8 cellular contexts compared by ENCODE assay signal in genomic region chr3:107240183-107241091, GRCh38.
DNase-seq lines count a peak whose midpoint lies in the region; ATAC-seq, FAIRE-seq and TF ChIP-seq lines count a peak whose summit lies in the region.

No MANE protein-coding gene starts in this region.

- no peaks in the 10 kb centered on the region for H3K9me3 Mint-ChIP-seq in activated B cell treated with CpG ODN at 0.5 μM for 24 hours

- H3K27me3 Mint-ChIP-seq in activated B cell treated with CpG ODN at 0.5 μM for 24 hours, result no peaks in the 10 kb centered on the region

- H3K36me3 ChIP-seq in kidney (ENCODE audit: control insufficient read depth in 1 of 2, insufficient read depth in 2 of 2, low read length in 2 of 2), result no peaks in the 10 kb centered on the region

- ATAC-seq in HG02884 (IDR thresholded peaks at IDR 0.05; ENCODE audit: unreplicated experiment) (peak; percentile 92), activated B cell treated with CpG ODN at 0.5 μM for 24 hours (ENCODE audit: low read depth) (peak; percentile 92)

- H3K27ac Mint-ChIP-seq in activated B cell treated with CpG ODN at 0.5 μM for 24 hours, result no peak overlapping the region

- TF ChIP-seq CTCF in activated B cell treated with CpG ODN at 0.5 μM for 24 hours (IDR thresholded peaks at IDR 0.05) (no peak), kidney (IDR thresholded peaks at IDR 0.05; ENCODE audit: borderline replicate concordance, extremely low read depth, insufficient read depth) (no peak)

- H3K4me3 Mint-ChIP-seq in activated B cell treated with CpG ODN at 0.5 μM for 24 hours, result peak overlapping the region; percentile 91

- no peaks in the 10 kb centered on the region for H3K9me3 ChIP-seq in kidney (ENCODE audit: control insufficient read depth in 1 of 2, low read length in 2 of 2)

- peak overlapping the region; percentile 85 to 96 for H3K9ac ChIP-seq in kidney (ENCODE audit: low read length in 2 of 2)

- peaks cover 15% of the 10 kb centered on the region for H3K4me1 Mint-ChIP-seq in activated B cell treated with CpG ODN at 0.5 μM for 24 hours

- peak overlapping the region; percentile 98 for H3K4me3 ChIP-seq in kidney (ENCODE audit: low read length in 2 of 2)

- DNase-seq in NCI-H2081 (lab: John Stamatoyannopoulos, UW) (peak; percentile 56 to 72), NCI-H2081 treated with DMSO at 0.1 percent for 48 hours (lab: John Stamatoyannopoulos, UW) (no peak), NCI-H2107 treated with DMSO at 0.1 percent for 48 hours (lab: John Stamatoyannopoulos, UW; ENCODE audit: unreplicated experiment) (peak; percentile 21), activated B cell treated with CpG ODN at 0.5 μM for 24 hours (peak; percentile 72), caudate nucleus (lab: John Stamatoyannopoulos, UW) (peak in 58 of 61 donors; percentile 14 to 88 (median 76)), kidney (peak; percentile 91)
- peak; percentile 38 to 66 for DNase-seq in stimulated activated CD4-positive, alpha-beta T cell treated with anti-CD3 and anti-CD28 coated beads, Interleukin-15, amount 100 ng/mL, for 1 hour (ENCODE audit: low read depth in 1 of 2, low spot score in 1 of 2)

- CTCF ChIA-PET in activated B cell treated with CpG ODN at 0.5 μM for 24 hours (lab: Charles Lee), result no interaction called here

- H3K36me3 Mint-ChIP-seq in activated B cell treated with CpG ODN at 0.5 μM for 24 hours (ENCODE audit: low read depth), result peaks cover 1% of the 10 kb centered on the region

- intact Hi-C loops in activated B cell treated with CpG ODN at 0.5 μM for 24 hours (cut with micrococcal nuclease), result loop anchor here (1.0 to 5.0 kb wide), 4 partner anchors 190 to 1872 kb away; partner anchors contain the start of gene IFT57
- intact Hi-C loops in kidney (cut with DNase I), result no loop called here

- POLR2A ChIA-PET in activated B cell treated with CpG ODN at 0.5 μM for 24 hours (lab: Charles Lee), result interaction anchor here (0.5 to 0.6 kb wide), 2 partner anchors 284 to 450 kb away, joined by 3 to 9 read pairs; no protein-coding TSS in a partner anchor

- peaks cover 0 to 5% of the 10 kb centered on the region in 2 donors for H3K4me1 ChIP-seq in kidney (ENCODE audit: control insufficient read depth in 1 of 2, insufficient read depth in 1 of 2, low read depth in 1 of 2, low read length in 2 of 2)

- FAIRE-seq in kidney (lab: Jason Lieb, UNC), result no peak

- H3K27ac ChIP-seq in caudate nucleus (ENCODE audit: low read depth, low read length), result peak overlapping the region; percentile 80
- peak overlapping the region in 1 of 2 donors; percentile 71 for H3K27ac ChIP-seq in kidney (ENCODE audit: low read depth in 2 of 2, low read length in 2 of 2)
